Comparison of ENCODE assay signal across 7 cellular contexts in genomic region chr7:152433721-152434501, GRCh38. TPM values are rescaled to one million over a fixed set of nuclear protein-coding genes. Genes with fewer than 3 reads are reported as not detected.
DNase-seq lines count a peak whose midpoint lies in the region; ATAC-seq and TF ChIP-seq lines count a peak whose summit lies in the region.
"Not testable (repeated sequence)": the region's sequence is repeated elsewhere in the genome, so short reads cannot be mapped to it uniquely, and the experiment has no call there.

No MANE protein-coding gene starts in this region.

- intact Hi-C loops in activated T-helper 2 cell treated with anti-CD3 and anti-CD28 coated beads, Interferon-gamma antibody, Interleukin-2, Interleukin-4, amounts not matched to agents 10 μg/mL and 5 μg/mL and 100 μg/mL, durations not matched to agents 14 hours and 24 hours and 36 hours (cut with micrococcal nuclease) = loop anchor here (5.0 to 10.0 kb wide), 2 partner anchors 97 to 289 kb away; no protein-coding TSS in a partner anchor

- H3K4me3 ChIP-seq in epithelial cell of proximal tubule (ENCODE audit: low read depth, low read length) = peak overlapping the region; percentile 64

- H3K27ac Mint-ChIP-seq in activated T-helper 2 cell treated with anti-CD3 and anti-CD28 coated beads, Interferon-gamma antibody, Interleukin-2, Interleukin-4, amounts not matched to agents 10 μg/mL and 5 μg/mL and 100 μg/mL, durations not matched to agents 14 hours and 24 hours and 36 hours = peak overlapping the region; percentile 92

- peak; percentile 48 for DNase-seq in SK-MEL-5 (ENCODE audit: low read depth, low spot score)
- DNase-seq in activated T-helper 2 cell treated with anti-CD3 and anti-CD28 coated beads, Interferon-gamma antibody, Interleukin-2, Interleukin-4, amounts not matched to agents 10 μg/mL and 5 μg/mL and 100 μg/mL, durations not matched to agents 14 hours and 24 hours and 36 hours (ENCODE audit: low spot score) = peak; percentile 62
- not testable (repeated sequence) for DNase-seq in epithelial cell of proximal tubule (ENCODE audit: low read depth)
- DNase-seq in medulla oblongata (ENCODE audit: extremely low spot score) = peak; percentile 24
- DNase-seq in stimulated activated CD4-positive, alpha-beta T cell treated with anti-CD3 and anti-CD28 coated beads, Interleukin-15, amount 100 ng/mL, for 24 hours = peak; percentile 71

- H3K36me3 Mint-ChIP-seq in activated T-helper 2 cell treated with anti-CD3 and anti-CD28 coated beads, Interferon-gamma antibody, Interleukin-2, Interleukin-4, amounts not matched to agents 10 μg/mL and 5 μg/mL and 100 μg/mL, durations not matched to agents 14 hours and 24 hours and 36 hours (ENCODE audit: low read depth) = not testable (repeated sequence)

- not testable (repeated sequence) for TF ChIP-seq CTCF in epithelial cell of proximal tubule (conservative IDR thresholded peaks at IDR 0.05; ENCODE audit: low read depth, low read length)

- H3K4me3 Mint-ChIP-seq in activated T-helper 2 cell treated with anti-CD3 and anti-CD28 coated beads, Interferon-gamma antibody, Interleukin-2, Interleukin-4, amounts not matched to agents 10 μg/mL and 5 μg/mL and 100 μg/mL, durations not matched to agents 14 hours and 24 hours and 36 hours (ENCODE audit: low read depth) = peak overlapping the region; percentile 88

- ATAC-seq in GM18520 (IDR thresholded peaks at IDR 0.05; ENCODE audit: unreplicated experiment) (peak; percentile 23), HG03060 (IDR thresholded peaks at IDR 0.05; ENCODE audit: low read depth, unreplicated experiment) (peak; percentile 24)

- H3K9me3 Mint-ChIP-seq in activated T-helper 2 cell treated with anti-CD3 and anti-CD28 coated beads, Interferon-gamma antibody, Interleukin-2, Interleukin-4, amounts not matched to agents 10 μg/mL and 5 μg/mL and 100 μg/mL, durations not matched to agents 14 hours and 24 hours and 36 hours = not testable (repeated sequence)

- in situ Hi-C loops in SK-MEL-5 (cut with HindIII; ENCODE audit: low pct_unique_long_range_greater_than_20kb, low sequenced_read_pairs) = not testable (repeated sequence)

- peaks cover 23% of the 10 kb centered on the region for H3K4me1 Mint-ChIP-seq in activated T-helper 2 cell treated with anti-CD3 and anti-CD28 coated beads, Interferon-gamma antibody, Interleukin-2, Interleukin-4, amounts not matched to agents 10 μg/mL and 5 μg/mL and 100 μg/mL, durations not matched to agents 14 hours and 24 hours and 36 hours (ENCODE audit: low read depth)

- H3K27me3 Mint-ChIP-seq in activated T-helper 2 cell treated with anti-CD3 and anti-CD28 coated beads, Interferon-gamma antibody, Interleukin-2, Interleukin-4, amounts not matched to agents 10 μg/mL and 5 μg/mL and 100 μg/mL, durations not matched to agents 14 hours and 24 hours and 36 hours (ENCODE audit: low read depth) = not testable (repeated sequence)

RNA-seq across cellular contexts. Expression of gene KMT2C, which starts 1.9 kb away (rescaled TPM):
- total RNA-seq in SK-MEL-5 (2014; rRNA removed; shearing (Covaris generic)) = 14.6 and 15.6 TPM in 2 replicates
- polyA plus RNA-seq in SK-MEL-5 (2015; cell fraction: cytosol; rRNA removed) = 20.7 TPM in 2 replicates
- 29.3 and 30.4 TPM in 2 replicates for polyA plus RNA-seq in SK-MEL-5 (2015; cell fraction: nucleus; rRNA removed)
- 62.4 and 63.1 TPM in 2 replicates for total RNA-seq in activated T-helper 2 cell treated with anti-CD3 and anti-CD28 coated beads, Interferon-gamma antibody, Interleukin-2, Interleukin-4, amounts not matched to agents 10 μg/mL and 5 μg/mL and 100 μg/mL, durations not matched to agents 14 hours and 24 hours and 36 hours
- 11.9 and 18.0 TPM in 2 replicates for total RNA-seq in epithelial cell of proximal tubule
